Comparison of ENCODE assay signal across 8 cellular contexts in the genomic region with DNA sequence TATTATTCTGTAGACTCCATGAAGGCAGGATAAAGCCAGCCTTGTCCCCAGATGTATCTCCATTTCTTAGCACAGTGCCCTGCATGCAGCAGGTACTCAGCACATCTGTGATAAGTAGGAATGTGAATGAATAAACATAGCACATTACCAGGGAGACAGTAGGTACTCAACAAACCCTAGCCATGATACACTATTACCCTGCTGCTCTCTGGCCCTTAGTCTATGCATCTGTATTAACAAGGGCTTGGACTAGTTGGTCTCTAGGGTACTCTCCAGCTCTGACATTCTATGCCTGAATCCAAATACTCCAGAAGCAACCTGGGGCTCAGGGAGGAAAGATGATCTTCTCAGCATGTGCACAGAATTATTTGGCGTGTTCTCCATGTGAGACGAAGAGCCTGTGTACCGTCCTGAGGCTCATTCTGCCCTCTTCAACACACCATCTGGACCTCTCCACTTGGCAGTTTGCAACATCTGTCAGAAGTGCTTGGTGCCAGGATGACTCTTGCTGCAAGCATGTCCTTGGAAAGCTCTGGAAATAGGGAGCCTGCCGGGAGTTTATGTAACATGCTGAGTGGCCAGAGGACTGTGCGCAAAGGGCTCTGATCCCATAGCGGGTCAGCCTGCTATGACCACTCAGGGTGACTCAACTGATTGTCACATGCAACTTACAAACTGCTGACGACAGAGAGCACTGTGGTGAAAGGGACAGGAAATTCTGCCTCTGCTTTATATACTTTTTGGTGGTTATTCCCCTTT.
DNase-seq lines count a peak whose midpoint lies in the region; ATAC-seq and TF ChIP-seq lines count a peak whose summit lies in the region.

No MANE protein-coding gene starts in this region.

- ATAC-seq in GM18858 (IDR thresholded peaks at IDR 0.05; ENCODE audit: unreplicated experiment): no peak

- CTCF ChIA-PET in GM10248 (lab: Yijun Ruan, JAX): no interaction called here

- H3K27me3 ChIP-seq in transverse colon: no peaks in the 10 kb centered on the region

- intact Hi-C loops in transverse colon (cut with DNase I; ENCODE audit: low total_unique reads): no loop called here

- TF ChIP-seq CTCF in astrocyte of the cerebellum (IDR thresholded peaks at IDR 0.05; ENCODE audit: low read depth, low read length, missing control alignments): no peak
- TF ChIP-seq CTCF in transverse colon (IDR thresholded peaks at IDR 0.05): no peak
- no peak for TF ChIP-seq CTCF in GM10248 (IDR thresholded peaks at IDR 0.05; ENCODE audit: control extremely low read depth, extremely low read depth, low read depth, missing control alignments)

- in situ Hi-C loops in astrocyte of the cerebellum (cut with HindIII; ENCODE audit: low sequenced_read_pairs) (no loop called here), transverse colon (cut with MboI; ENCODE audit: low pct_ligation_motif_present in 1 of 4, low pct_unique_long_range_greater_than_20kb in 1 of 4, low sequenced_read_pairs in 3 of 4) (no loop called here)

- H3K4me1 ChIP-seq in transverse colon: peaks cover 0 to 5% (median 0%) of the 10 kb centered on the region in 4 donors

- no peak overlapping the region for H3K4me3 ChIP-seq in astrocyte of the cerebellum (ENCODE audit: low read depth, low read length)
- no peak overlapping the region for H3K4me3 ChIP-seq in transverse colon

- POLR2A ChIA-PET in GM10248 (lab: Yijun Ruan, JAX): no interaction called here

- no peaks in the 10 kb centered on the region for H3K36me3 ChIP-seq in transverse colon

- TF ChIP-seq POLR2A in transverse colon (IDR thresholded peaks at IDR 0.05) (no peak), erythroblast (IDR thresholded peaks at IDR 0.05; ENCODE audit: low read length) (no peak)

- WGBS in transverse colon (ENCODE audit: low coverage in 1 of 2), 2 donors: 43 to 61% methylated on average over 1 to 7 of the region's 7 CpGs

- TF ChIP-seq EP300 in transverse colon (IDR thresholded peaks at IDR 0.05; ENCODE audit: low read depth): peak; percentile 65

- peak; percentile 49 for DNase-seq in NCI-H1092 treated with DMSO at 0.1 percent for 48 hours (lab: John Stamatoyannopoulos, UW)
- peak; percentile 88 for DNase-seq in astrocyte of the cerebellum (ENCODE audit: low read depth)
- DNase-seq in iris pigment epithelial cell (ENCODE audit: low read depth): peak; percentile 92
- peak; percentile 65 for DNase-seq in transverse colon
- DNase-seq in NCI-H774 (lab: John Stamatoyannopoulos, UW): no peak
- no peak for DNase-seq in GM10248 (ENCODE audit: extremely low spot score)
- no peak for DNase-seq in erythroblast (lab: John Stamatoyannopoulos, UW)

- peak overlapping the region; percentile 41 to 71 (median 60) for H3K27ac ChIP-seq in transverse colon

- H3K9me3 ChIP-seq in transverse colon: no peaks in the 10 kb centered on the region

Comparison
In these comparisons a context has a peak if more than half of its experiments do, and no peak if none do; other contexts are left out.
1. DNase-seq: peak in NCI-H1092 treated with DMSO at 0.1 percent for 48 hours (single experiment), astrocyte of the cerebellum (single experiment), iris pigment epithelial cell (single experiment) and transverse colon (single experiment); none in NCI-H774 (single experiment), GM10248 (single experiment) and erythroblast (0 of 2).